ENCODE assay signal across 1 cellular context in the genomic region with DNA sequence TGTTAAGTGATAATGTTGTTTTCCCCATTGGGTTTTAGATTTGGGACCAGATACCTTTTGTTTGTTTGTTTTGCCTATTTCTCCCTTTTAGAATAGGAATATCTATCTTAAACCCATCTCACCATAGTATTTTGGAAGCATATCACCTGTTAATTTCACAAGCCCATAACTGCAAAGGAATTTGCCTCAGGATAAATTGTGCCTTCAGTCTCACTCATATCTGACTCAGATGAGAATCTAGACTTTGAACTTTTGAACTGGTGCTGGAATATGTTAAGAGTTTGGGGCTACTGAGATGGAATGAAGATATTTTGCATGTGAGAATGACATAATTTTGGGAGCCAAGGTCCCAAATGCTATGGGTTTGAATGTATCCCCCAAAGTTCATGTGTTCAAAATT.
TF ChIP-seq lines count a peak whose summit lies in the region.

No MANE protein-coding gene starts in this region.

TF ChIP-seq in SK-N-SH, 30 proteins besides CTCF, POLR2A, EP300 and RAD21 (continued from another document):
- TF ChIP-seq, protein P1, sequence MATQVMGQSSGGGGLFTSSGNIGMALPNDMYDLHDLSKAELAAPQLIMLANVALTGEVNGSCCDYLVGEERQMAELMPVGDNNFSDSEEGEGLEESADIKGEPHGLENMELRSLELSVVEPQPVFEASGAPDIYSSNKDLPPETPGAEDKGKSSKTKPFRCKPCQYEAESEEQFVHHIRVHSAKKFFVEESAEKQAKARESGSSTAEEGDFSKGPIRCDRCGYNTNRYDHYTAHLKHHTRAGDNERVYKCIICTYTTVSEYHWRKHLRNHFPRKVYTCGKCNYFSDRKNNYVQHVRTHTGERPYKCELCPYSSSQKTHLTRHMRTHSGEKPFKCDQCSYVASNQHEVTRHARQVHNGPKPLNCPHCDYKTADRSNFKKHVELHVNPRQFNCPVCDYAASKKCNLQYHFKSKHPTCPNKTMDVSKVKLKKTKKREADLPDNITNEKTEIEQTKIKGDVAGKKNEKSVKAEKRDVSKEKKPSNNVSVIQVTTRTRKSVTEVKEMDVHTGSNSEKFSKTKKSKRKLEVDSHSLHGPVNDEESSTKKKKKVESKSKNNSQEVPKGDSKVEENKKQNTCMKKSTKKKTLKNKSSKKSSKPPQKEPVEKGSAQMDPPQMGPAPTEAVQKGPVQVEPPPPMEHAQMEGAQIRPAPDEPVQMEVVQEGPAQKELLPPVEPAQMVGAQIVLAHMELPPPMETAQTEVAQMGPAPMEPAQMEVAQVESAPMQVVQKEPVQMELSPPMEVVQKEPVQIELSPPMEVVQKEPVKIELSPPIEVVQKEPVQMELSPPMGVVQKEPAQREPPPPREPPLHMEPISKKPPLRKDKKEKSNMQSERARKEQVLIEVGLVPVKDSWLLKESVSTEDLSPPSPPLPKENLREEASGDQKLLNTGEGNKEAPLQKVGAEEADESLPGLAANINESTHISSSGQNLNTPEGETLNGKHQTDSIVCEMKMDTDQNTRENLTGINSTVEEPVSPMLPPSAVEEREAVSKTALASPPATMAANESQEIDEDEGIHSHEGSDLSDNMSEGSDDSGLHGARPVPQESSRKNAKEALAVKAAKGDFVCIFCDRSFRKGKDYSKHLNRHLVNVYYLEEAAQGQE (IDR thresholded peaks at IDR 0.05; ENCODE audit: low read depth, low read length): no peak
- no peak for TF ChIP-seq MXI1 (IDR thresholded peaks at IDR 0.05; ENCODE audit: low read depth, low read length)
